Comparison of ENCODE assay signal across 9 cellular contexts in the genomic region with DNA sequence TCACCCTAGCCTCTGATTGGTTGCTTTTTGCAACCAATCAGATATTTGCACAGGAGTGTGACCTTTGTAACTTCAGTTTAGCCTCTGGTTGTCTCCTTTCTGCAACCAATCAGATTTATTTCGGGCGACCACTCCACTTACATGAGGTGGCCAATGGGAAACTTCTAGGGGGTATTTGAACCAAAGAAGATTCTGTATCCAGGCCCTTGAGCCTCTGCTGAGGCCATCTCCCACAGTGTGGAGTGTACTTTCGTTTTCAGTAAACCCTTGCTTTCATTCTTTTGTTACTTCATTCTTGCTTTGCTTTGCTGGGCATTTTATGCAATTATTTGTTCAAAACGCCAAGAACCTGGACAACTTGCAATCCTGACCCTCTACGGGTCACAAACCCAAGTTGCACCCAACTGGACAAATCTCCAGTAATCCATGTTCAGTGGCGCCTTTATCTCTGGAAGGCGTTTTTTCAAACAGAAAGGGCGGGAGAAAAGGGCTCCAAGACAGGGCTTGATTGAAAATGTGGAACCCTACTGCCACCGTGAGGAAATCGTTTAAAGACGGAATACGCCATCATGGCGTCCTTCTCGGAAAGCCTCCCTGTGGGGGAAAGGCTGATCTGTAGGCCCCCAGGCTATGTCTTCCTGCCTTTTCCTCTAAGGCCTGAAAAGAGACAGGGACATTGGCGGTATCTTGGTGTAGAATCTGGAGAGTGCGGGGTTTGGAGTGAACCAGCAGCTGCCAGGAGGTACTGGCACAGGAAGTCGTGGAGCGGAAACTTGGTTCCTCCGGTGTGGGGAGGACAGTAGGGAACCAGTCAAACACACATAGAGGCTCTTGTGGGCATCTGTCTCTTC.
A peak's percentile ranks its signal among the peaks of the same experiment; 100 is the strongest.
DNase-seq lines count a peak whose midpoint lies in the region; ATAC-seq and TF ChIP-seq lines count a peak whose summit lies in the region.
"Had no signal": no experiment of that assay in that cellular context is flagged by ENCODE, and none has a peak within 500 bp of the region (broad histone marks: within the 10 kb centered on the region; RNA-seq: fewer than 3 reads in every experiment).

No MANE protein-coding gene starts in this region.

- peaks cover 44% of the 10 kb centered on the region for H3K36me3 Mint-ChIP-seq in mesothelial cell of epicardium

- peak; percentile 97 for DNase-seq in ELF-1 (ENCODE audit: low read depth, low spot score)
- peak; percentile 92 for DNase-seq in mucosa of gallbladder (ENCODE audit: low spot score)
- no peak for DNase-seq in AML-193 (lab: John Stamatoyannopoulos, UW)
- no peak for DNase-seq in NCI-H526 (lab: John Stamatoyannopoulos, UW)
- DNase-seq in mesothelial cell of epicardium (ENCODE audit: low spot score in 2 of 2, unreplicated experiment in 2 of 2): no peak
- no peak for DNase-seq in KG1 (lab: John Stamatoyannopoulos, UW)

- 0 out of 2 replicates have a peak, but pooled peaks have one; percentile 3 for TF ChIP-seq CTCF in WI38 (IDR thresholded peaks at IDR 0.05; ENCODE audit: low read depth, low read length)
- no peak for TF ChIP-seq CTCF in mesothelial cell of epicardium (IDR thresholded peaks at IDR 0.05; ENCODE audit: unreplicated experiment)

- peak overlapping the region; percentile 59 for H3K4me3 ChIP-seq in WI38 (ENCODE audit: low read depth, low read length)

- H3K4me1 Mint-ChIP-seq in mesothelial cell of epicardium: no peaks in the 10 kb centered on the region

- peaks cover 35% of the 10 kb centered on the region for H3K9me3 Mint-ChIP-seq in mesothelial cell of epicardium

- no peaks in the 10 kb centered on the region for H3K27me3 Mint-ChIP-seq in mesothelial cell of epicardium (ENCODE audit: low read depth)

- ATAC-seq in HG02852 (IDR thresholded peaks at IDR 0.05; ENCODE audit: unreplicated experiment): peak; percentile 57
- ATAC-seq: HCT116 had no signal

- H3K4me3 Mint-ChIP-seq in mesothelial cell of epicardium: no peak overlapping the region

- H3K27ac Mint-ChIP-seq in mesothelial cell of epicardium: no peak overlapping the region

Comparison
In these comparisons a context has a peak if more than half of its experiments do, and no peak if none do; other contexts are left out.
1. DNase-seq: peak in ELF-1 (single experiment) and mucosa of gallbladder (single experiment); none in AML-193 (0 of 2), NCI-H526 (0 of 2), mesothelial cell of epicardium (0 of 2) and KG1 (single experiment).